In the genomic region with DNA sequence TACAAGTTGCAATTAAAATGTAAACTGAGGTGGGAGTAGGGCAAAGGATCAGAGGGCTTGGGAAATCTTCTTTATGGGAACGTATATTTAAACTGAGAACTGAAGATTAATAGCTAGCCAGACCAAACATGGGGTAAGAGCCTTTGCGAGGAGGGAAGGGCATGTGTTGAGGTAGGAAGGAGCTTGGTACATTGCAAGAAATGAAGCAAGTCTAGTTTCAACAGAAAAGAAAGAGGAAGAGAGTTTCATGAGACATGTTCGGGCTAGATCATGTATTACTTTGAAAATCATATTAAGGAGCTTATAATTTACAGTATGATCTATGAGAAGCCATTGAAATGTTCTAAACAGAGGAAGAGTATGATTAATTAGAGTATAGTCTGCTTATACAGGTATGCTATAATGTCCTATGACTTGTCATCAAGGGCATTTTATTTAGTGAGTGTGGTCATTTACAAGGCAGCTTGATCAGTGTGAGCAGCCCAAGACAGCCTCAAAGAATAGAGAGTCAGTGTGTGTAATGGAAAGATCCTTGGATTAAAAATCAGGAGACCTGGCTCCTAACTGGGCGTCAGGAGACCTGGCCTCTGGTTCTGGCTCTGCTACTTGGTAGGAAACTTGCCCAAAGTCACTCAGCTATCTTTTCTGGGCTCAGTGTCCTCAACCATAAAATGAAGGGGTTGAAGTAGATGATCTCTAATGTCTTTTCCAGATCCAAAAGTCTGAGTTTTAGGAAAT, we compare ENCODE assay signal across 18 cellular contexts. TPM values are rescaled to one million over a fixed set of nuclear protein-coding genes. Genes with fewer than 3 reads are reported as not detected.
DNase-seq lines count a peak whose midpoint lies in the region; ATAC-seq and TF ChIP-seq lines count a peak whose summit lies in the region.
"Had no signal": no experiment of that assay in that cellular context is flagged by ENCODE, and none has a peak within 500 bp of the region (broad histone marks: within the 10 kb centered on the region; RNA-seq: fewer than 3 reads in every experiment).

No MANE protein-coding gene starts in this region.

- WGBS in body of pancreas, 2 donors, result 46 to 50% methylated on average over 4 of the region's 4 CpGs

- no peaks in the 10 kb centered on the region for H3K9me3 Mint-ChIP-seq in activated T-cell treated with anti-CD3 and anti-CD28 coated beads, Interleukin-2, amount 50 U/mL, for 4 hours
- no peaks in the 10 kb centered on the region for H3K9me3 Mint-ChIP-seq in osteocyte (ENCODE audit: unreplicated experiment)
- H3K9me3 Mint-ChIP-seq: activated naive CD4-positive, alpha-beta T cell treated with anti-CD3 and anti-CD28 coated beads, Interleukin-2, amount 10 ng/mL, durations not matched to agents 7 days and 5 days; H9; memory B cell had no signal

- H3K4me3 ChIP-seq in right atrium auricular region (no peak overlapping the region), body of pancreas (no peak overlapping the region)
- H3K4me3 ChIP-seq: SJSA1, transverse colon had no signal

- H3K36me3 ChIP-seq in right atrium auricular region (no peaks in the 10 kb centered on the region), body of pancreas (replicated peaks in 1 of 2; ENCODE audit: insufficient read depth in 1 of 2, low read depth in 2 of 2) (no peaks in the 10 kb centered on the region)
- H3K36me3 ChIP-seq: SJSA1, transverse colon had no signal

- H3K4me1 Mint-ChIP-seq in activated T-cell treated with anti-CD3 and anti-CD28 coated beads, Interleukin-2, amount 50 U/mL, for 4 hours (ENCODE audit: low read depth), result no peaks in the 10 kb centered on the region
- H3K4me1 Mint-ChIP-seq in osteocyte (ENCODE audit: unreplicated experiment), result peaks cover 5% of the 10 kb centered on the region
- H3K4me1 Mint-ChIP-seq: activated naive CD4-positive, alpha-beta T cell treated with anti-CD3 and anti-CD28 coated beads, Interleukin-2, amount 10 ng/mL, durations not matched to agents 7 days and 5 days; memory B cell had no signal

- H3K36me3 Mint-ChIP-seq in activated T-cell treated with anti-CD3 and anti-CD28 coated beads, Interleukin-2, amount 50 U/mL, for 4 hours (ENCODE audit: insufficient read depth), result no peaks in the 10 kb centered on the region
- H3K36me3 Mint-ChIP-seq in osteocyte (ENCODE audit: unreplicated experiment), result no peaks in the 10 kb centered on the region
- H3K36me3 Mint-ChIP-seq: activated naive CD4-positive, alpha-beta T cell treated with anti-CD3 and anti-CD28 coated beads, Interleukin-2, amount 10 ng/mL, durations not matched to agents 7 days and 5 days; memory B cell had no signal

- no peak overlapping the region for H3K4me3 Mint-ChIP-seq in activated T-cell treated with anti-CD3 and anti-CD28 coated beads, Interleukin-2, amount 50 U/mL, for 4 hours
- no peak overlapping the region for H3K4me3 Mint-ChIP-seq in osteocyte (ENCODE audit: unreplicated experiment)
- H3K4me3 Mint-ChIP-seq: activated naive CD4-positive, alpha-beta T cell treated with anti-CD3 and anti-CD28 coated beads, Interleukin-2, amount 10 ng/mL, durations not matched to agents 7 days and 5 days; H9; memory B cell had no signal

- H3K27me3 ChIP-seq in right atrium auricular region (no peaks in the 10 kb centered on the region), body of pancreas (no peaks in the 10 kb centered on the region)
- H3K27me3 ChIP-seq: SJSA1, transverse colon had no signal

- peak in 1 of 3 donors; percentile 16 for TF ChIP-seq POLR2A in body of pancreas (IDR thresholded peaks at IDR 0.05)

- H3K4me1 ChIP-seq in right atrium auricular region, result no peaks in the 10 kb centered on the region
- peaks cover 65% of the 10 kb centered on the region for H3K4me1 ChIP-seq in body of pancreas
- H3K4me1 ChIP-seq: SJSA1, transverse colon had no signal

- peaks cover 10% of the 10 kb centered on the region for H3K27me3 Mint-ChIP-seq in activated T-cell treated with anti-CD3 and anti-CD28 coated beads, Interleukin-2, amount 50 U/mL, for 4 hours (ENCODE audit: low read depth)
- H3K27me3 Mint-ChIP-seq in osteocyte (ENCODE audit: unreplicated experiment), result peaks cover 41% of the 10 kb centered on the region
- H3K27me3 Mint-ChIP-seq: activated naive CD4-positive, alpha-beta T cell treated with anti-CD3 and anti-CD28 coated beads, Interleukin-2, amount 10 ng/mL, durations not matched to agents 7 days and 5 days had no signal

- intact Hi-C loops in left ventricle myocardium superior (cut with micrococcal nuclease), result loop anchor here (10.0 kb wide), 1 partner anchor 47 kb away; no protein-coding TSS in a partner anchor
- intact Hi-C loops in body of pancreas (cut with DNase I), result no loop called here

- no peak overlapping the region for H3K27ac Mint-ChIP-seq in osteocyte (ENCODE audit: unreplicated experiment)
- H3K27ac Mint-ChIP-seq: activated naive CD4-positive, alpha-beta T cell treated with anti-CD3 and anti-CD28 coated beads, Interleukin-2, amount 10 ng/mL, durations not matched to agents 7 days and 5 days; H9; memory B cell had no signal

- TF ChIP-seq CTCF in right atrium auricular region (IDR thresholded peaks at IDR 0.05), result no peak
- TF ChIP-seq CTCF in body of pancreas (IDR thresholded peaks at IDR 0.05), result no peak
- no peak for TF ChIP-seq CTCF in osteocyte (IDR thresholded peaks at IDR 0.05)

- H3K27ac ChIP-seq in right atrium auricular region (no peak overlapping the region), body of pancreas (peak overlapping the region; percentile 29 to 91 (median 84))
- H3K27ac ChIP-seq: SJSA1, transverse colon had no signal

- DNase-seq in left ventricle myocardium superior (no peak), right atrium auricular region (ENCODE audit: low spot score) (no peak), body of pancreas (peak in 2 of 4 donors; percentile 21 to 31), NCI-H146 (lab: John Stamatoyannopoulos, UW) (no peak), osteocyte (ENCODE audit: extremely low spot score, unreplicated experiment) (no peak)
- no peak for DNase-seq in activated T-cell treated with anti-CD3 and anti-CD28 coated beads, Interleukin-2, amount 50 U/mL, for 4 hours
- no peak for DNase-seq in activated naive CD4-positive, alpha-beta T cell treated with anti-CD3 and anti-CD28 coated beads, Interleukin-2, amount 50 U/mL, for 16 hours
- DNase-seq: activated naive CD4-positive, alpha-beta T cell treated with anti-CD3 and anti-CD28 coated beads, Interleukin-2, amount 10 ng/mL, durations not matched to agents 7 days and 5 days; central memory CD4-positive, alpha-beta T cell; H9; NCI-H187; NCI-H774; stimulated activated CD4-positive, alpha-beta T cell treated with anti-CD3 and anti-CD28 coated beads, Interleukin-15, amount 100 ng/mL, for 24 hours; stimulated activated CD8-positive, alpha-beta memory T cell treated with anti-CD3 and anti-CD28 coated beads, Interleukin-4, amount 100 ng/mL, for 48 hours; transverse colon had no signal

- H3K9me3 ChIP-seq in right atrium auricular region, result no peaks in the 10 kb centered on the region
- no peaks in the 10 kb centered on the region for H3K9me3 ChIP-seq in body of pancreas
- H3K9me3 ChIP-seq: SJSA1, transverse colon had no signal

- peak; percentile 80 for ATAC-seq in left ventricle myocardium superior
- peak; percentile 49 for ATAC-seq in HG03432 (IDR thresholded peaks at IDR 0.05; ENCODE audit: unreplicated experiment)
- ATAC-seq in body of pancreas, result no peak
- ATAC-seq in activated T-cell treated with anti-CD3 and anti-CD28 coated beads, Interleukin-2, amount 50 U/mL, for 4 hours, result no peak

RNA-seq across cellular contexts. Expression of a gene that starts 10.9 kb away (rescaled TPM):
- total RNA-seq in left ventricle myocardium superior, result 13.0 TPM
- 1 to 10 TPM; 6.5 to 9.7 TPM for total RNA-seq in right atrium auricular region
- 10 to 100 TPM; 13.2 to 24.6 TPM for total RNA-seq in body of pancreas
- total RNA-seq in activated T-cell treated with anti-CD3 and anti-CD28 coated beads, Interleukin-2, amount 50 U/mL, for 4 hours, result 1 to 10 TPM; 1.4 to 2.9 (median 1.5) TPM
- 0.52 and 0.70 TPM in 2 replicates for total RNA-seq in osteocyte

RNA-seq across cellular contexts. Expression of a gene that starts 51.7 kb away (rescaled TPM):
- total RNA-seq in left ventricle myocardium superior, result 5.3 TPM
- total RNA-seq in right atrium auricular region, result 1 to 10 TPM; 3.6 to 4.8 TPM
- total RNA-seq in body of pancreas, result 10 to 100 TPM in 1 of 2 donors, 1 to 10 TPM in 1; 9.6 to 10.9 TPM
- total RNA-seq in activated T-cell treated with anti-CD3 and anti-CD28 coated beads, Interleukin-2, amount 50 U/mL, for 4 hours, result 10 to 100 TPM; 12.2 to 14.5 (median 14.2) TPM
- total RNA-seq in osteocyte, result 8.7 and 9.4 TPM in 2 replicates

Comparison
In these comparisons a context has a peak if more than half of its experiments do, and no peak if none do; other contexts are left out.
1. ATAC-seq: peak in left ventricle myocardium superior (single experiment) and HG03432 (single experiment); none in body of pancreas (single experiment) and activated T-cell treated with anti-CD3 and anti-CD28 coated beads, Interleukin-2, amount 50 U/mL, for 4 hours (0 of 2).
2. H3K27ac ChIP-seq: peak in body of pancreas (4 of 4); none in right atrium auricular region (0 of 2).